ENCODE assay signal across 8 cellular contexts in genomic region chr16:21083729-21084268, GRCh38.
DNase-seq lines count a peak whose midpoint lies in the region; ATAC-seq and TF ChIP-seq lines count a peak whose summit lies in the region.

No MANE protein-coding gene starts in this region.

- DNase-seq in Right ventricle myocardium inferior (ENCODE audit: missing footprints) (peak; percentile 72), cardiac septum (ENCODE audit: low spot score) (no peak), NCI-H524 (lab: John Stamatoyannopoulos, UW) (peak; percentile 11 to 56), epithelial cell of proximal tubule (ENCODE audit: low read depth) (no peak), mucosa of gallbladder (ENCODE audit: low spot score) (peak; percentile 45)
- DNase-seq in activated CD8-positive, alpha-beta memory T cell treated with anti-CD3 and anti-CD28 coated beads for 1 hour (ENCODE audit: extremely low read depth in 1 of 2, low read depth in 1 of 2), result peak; percentile 3 to 17
- peak; percentile 6 for DNase-seq in stimulated activated naive B cell treated with anti-CD40 and anti-IgM and Interleukin-4, amounts not matched to agents 10 μg/mL and 1 μg/mL and 100 μg/mL, for 72 hours

- ATAC-seq in Right ventricle myocardium inferior (peak; percentile 93), HG03280 (IDR thresholded peaks at IDR 0.05; ENCODE audit: unreplicated experiment) (no peak)
- ATAC-seq in stimulated activated naive B cell treated with anti-CD40 and anti-IgM and Interleukin-4, amounts not matched to agents 10 μg/mL and 1 μg/mL and 100 μg/mL, for 72 hours (replicated peaks), result peak; percentile 81 to 87

- no peak overlapping the region for H3K4me3 Mint-ChIP-seq in stimulated activated naive B cell treated with anti-CD40 and anti-IgM and Interleukin-4, amounts not matched to agents 10 μg/mL and 1 μg/mL and 100 μg/mL, for 72 hours

- H3K4me1 Mint-ChIP-seq in stimulated activated naive B cell treated with anti-CD40 and anti-IgM and Interleukin-4, amounts not matched to agents 10 μg/mL and 1 μg/mL and 100 μg/mL, for 72 hours, result peaks cover 0 to 4% of the 10 kb centered on the region in 2 donors

- H3K4me3 ChIP-seq in epithelial cell of proximal tubule (ENCODE audit: low read depth, low read length), result no peak overlapping the region

- TF ChIP-seq CTCF in epithelial cell of proximal tubule (conservative IDR thresholded peaks at IDR 0.05; ENCODE audit: low read depth, low read length), result peak; percentile 93

- intact Hi-C loops in Right ventricle myocardium inferior (cut with DNase I) (loop anchor here (1.0 to 2.0 kb wide), 2 partner anchors 233 to 285 kb away; no protein-coding TSS in a partner anchor), cardiac septum (cut with DNase I) (loop anchor here (1.0 to 5.0 kb wide), 2 partner anchors 233 to 286 kb away; no protein-coding TSS in a partner anchor)

- no peak overlapping the region for H3K27ac Mint-ChIP-seq in stimulated activated naive B cell treated with anti-CD40 and anti-IgM and Interleukin-4, amounts not matched to agents 10 μg/mL and 1 μg/mL and 100 μg/mL, for 72 hours

- H3K27me3 Mint-ChIP-seq in stimulated activated naive B cell treated with anti-CD40 and anti-IgM and Interleukin-4, amounts not matched to agents 10 μg/mL and 1 μg/mL and 100 μg/mL, for 72 hours, result peaks cover 10 to 16% of the 10 kb centered on the region in 2 donors

- no peaks in the 10 kb centered on the region for H3K36me3 Mint-ChIP-seq in stimulated activated naive B cell treated with anti-CD40 and anti-IgM and Interleukin-4, amounts not matched to agents 10 μg/mL and 1 μg/mL and 100 μg/mL, for 72 hours

- H3K9me3 Mint-ChIP-seq in stimulated activated naive B cell treated with anti-CD40 and anti-IgM and Interleukin-4, amounts not matched to agents 10 μg/mL and 1 μg/mL and 100 μg/mL, for 72 hours, result no peaks in the 10 kb centered on the region

Comparison
In these comparisons a context has a peak if more than half of its experiments do, and no peak if none do; other contexts are left out.
1. DNase-seq: peak in Right ventricle myocardium inferior (single experiment), NCI-H524 (2 of 2), activated CD8-positive, alpha-beta memory T cell treated with anti-CD3 and anti-CD28 coated beads for 1 hour (2 of 2), mucosa of gallbladder (single experiment) and stimulated activated naive B cell treated with anti-CD40 and anti-IgM and Interleukin-4, amounts not matched to agents 10 μg/mL and 1 μg/mL and 100 μg/mL, for 72 hours (single experiment); none in cardiac septum (single experiment) and epithelial cell of proximal tubule (single experiment).